1 cellular context compared by ENCODE assay signal in the genomic region with DNA sequence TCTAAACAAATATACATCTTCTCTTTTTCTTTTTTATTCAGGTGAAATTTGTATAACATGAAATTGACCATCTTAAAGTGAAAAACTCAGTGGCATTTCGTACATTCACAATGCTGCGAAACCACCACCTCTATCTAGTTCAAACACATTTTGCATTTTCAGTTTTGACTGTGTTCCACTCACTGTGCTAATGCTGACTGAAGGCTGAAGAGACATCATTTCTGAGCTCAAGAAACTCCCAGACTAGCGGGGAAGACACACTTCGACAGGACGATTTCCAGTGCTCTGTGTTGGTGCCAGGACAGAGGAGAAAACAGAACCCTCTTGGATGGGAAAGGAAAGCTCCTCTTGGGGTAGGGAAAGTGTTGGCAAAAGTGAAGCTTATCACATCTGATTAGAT.
TF ChIP-seq lines count a peak whose summit lies in the region.

No MANE protein-coding gene starts in this region.

TF ChIP-seq in GM12878, 131 proteins besides CTCF, POLR2A, EP300 and RAD21:
- no peak for TF ChIP-seq MYC (IDR thresholded peaks at IDR 0.05; ENCODE audit: insufficient read depth, insufficient read length, insufficient replicate concordance, low read length, severe bottlenecking)
- TF ChIP-seq YBX1 (IDR thresholded peaks at IDR 0.05), result no peak
- no peak for TF ChIP-seq RB1 (IDR thresholded peaks at IDR 0.05; ENCODE audit: borderline replicate concordance)
- no peak for TF ChIP-seq PAX5 (IDR thresholded peaks at IDR 0.05; ENCODE audit: borderline replicate concordance, low read depth, low read length)
- TF ChIP-seq WRNIP1 (IDR thresholded peaks at IDR 0.05; ENCODE audit: borderline replicate concordance, low read depth, low read length), result no peak
- TF ChIP-seq IKZF1 (conservative IDR thresholded peaks at IDR 0.05), result no peak
- TF ChIP-seq CREM (IDR thresholded peaks at IDR 0.05; ENCODE audit: low read depth), result no peak
- TF ChIP-seq TARDBP (IDR thresholded peaks at IDR 0.05; ENCODE audit: borderline replicate concordance), result no peak
- TF ChIP-seq HCFC1 (IDR thresholded peaks at IDR 0.05; ENCODE audit: low read length), result no peak
- TF ChIP-seq, protein P1, sequence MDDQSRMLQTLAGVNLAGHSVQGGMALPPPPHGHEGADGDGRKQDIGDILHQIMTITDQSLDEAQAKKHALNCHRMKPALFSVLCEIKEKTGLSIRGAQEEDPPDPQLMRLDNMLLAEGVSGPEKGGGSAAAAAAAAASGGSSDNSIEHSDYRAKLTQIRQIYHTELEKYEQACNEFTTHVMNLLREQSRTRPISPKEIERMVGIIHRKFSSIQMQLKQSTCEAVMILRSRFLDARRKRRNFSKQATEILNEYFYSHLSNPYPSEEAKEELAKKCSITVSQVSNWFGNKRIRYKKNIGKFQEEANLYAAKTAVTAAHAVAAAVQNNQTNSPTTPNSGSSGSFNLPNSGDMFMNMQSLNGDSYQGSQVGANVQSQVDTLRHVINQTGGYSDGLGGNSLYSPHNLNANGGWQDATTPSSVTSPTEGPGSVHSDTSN (IDR thresholded peaks at IDR 0.05; ENCODE audit: insufficient replicate concordance, low read depth, low read length), result no peak
- TF ChIP-seq ASH2L (IDR thresholded peaks at IDR 0.05; ENCODE audit: borderline replicate concordance, low read depth), result no peak
- TF ChIP-seq TAF1 (IDR thresholded peaks at IDR 0.05; ENCODE audit: borderline replicate concordance, low read depth, low read length), result no peak
- TF ChIP-seq ZNF274 (IDR thresholded peaks at IDR 0.05; ENCODE audit: insufficient read depth, insufficient read length), result no peak
TF ChIP-seq in GM12878: peak in this region for 0.
